In genomic region chr18:49664086-49664890, GRCh38 we compare ENCODE assay signal across 2 cellular contexts.
TF ChIP-seq lines count a peak whose summit lies in the region.

No MANE protein-coding gene starts in this region.

TF ChIP-seq in HEK293, 187 proteins besides CTCF, POLR2A, EP300 and RAD21 (continued from another document and continues in another):
- TF ChIP-seq ZBTB1 (tag by site-specific recombination; IDR thresholded peaks at IDR 0.05), result no peak
- TF ChIP-seq, protein P1, sequence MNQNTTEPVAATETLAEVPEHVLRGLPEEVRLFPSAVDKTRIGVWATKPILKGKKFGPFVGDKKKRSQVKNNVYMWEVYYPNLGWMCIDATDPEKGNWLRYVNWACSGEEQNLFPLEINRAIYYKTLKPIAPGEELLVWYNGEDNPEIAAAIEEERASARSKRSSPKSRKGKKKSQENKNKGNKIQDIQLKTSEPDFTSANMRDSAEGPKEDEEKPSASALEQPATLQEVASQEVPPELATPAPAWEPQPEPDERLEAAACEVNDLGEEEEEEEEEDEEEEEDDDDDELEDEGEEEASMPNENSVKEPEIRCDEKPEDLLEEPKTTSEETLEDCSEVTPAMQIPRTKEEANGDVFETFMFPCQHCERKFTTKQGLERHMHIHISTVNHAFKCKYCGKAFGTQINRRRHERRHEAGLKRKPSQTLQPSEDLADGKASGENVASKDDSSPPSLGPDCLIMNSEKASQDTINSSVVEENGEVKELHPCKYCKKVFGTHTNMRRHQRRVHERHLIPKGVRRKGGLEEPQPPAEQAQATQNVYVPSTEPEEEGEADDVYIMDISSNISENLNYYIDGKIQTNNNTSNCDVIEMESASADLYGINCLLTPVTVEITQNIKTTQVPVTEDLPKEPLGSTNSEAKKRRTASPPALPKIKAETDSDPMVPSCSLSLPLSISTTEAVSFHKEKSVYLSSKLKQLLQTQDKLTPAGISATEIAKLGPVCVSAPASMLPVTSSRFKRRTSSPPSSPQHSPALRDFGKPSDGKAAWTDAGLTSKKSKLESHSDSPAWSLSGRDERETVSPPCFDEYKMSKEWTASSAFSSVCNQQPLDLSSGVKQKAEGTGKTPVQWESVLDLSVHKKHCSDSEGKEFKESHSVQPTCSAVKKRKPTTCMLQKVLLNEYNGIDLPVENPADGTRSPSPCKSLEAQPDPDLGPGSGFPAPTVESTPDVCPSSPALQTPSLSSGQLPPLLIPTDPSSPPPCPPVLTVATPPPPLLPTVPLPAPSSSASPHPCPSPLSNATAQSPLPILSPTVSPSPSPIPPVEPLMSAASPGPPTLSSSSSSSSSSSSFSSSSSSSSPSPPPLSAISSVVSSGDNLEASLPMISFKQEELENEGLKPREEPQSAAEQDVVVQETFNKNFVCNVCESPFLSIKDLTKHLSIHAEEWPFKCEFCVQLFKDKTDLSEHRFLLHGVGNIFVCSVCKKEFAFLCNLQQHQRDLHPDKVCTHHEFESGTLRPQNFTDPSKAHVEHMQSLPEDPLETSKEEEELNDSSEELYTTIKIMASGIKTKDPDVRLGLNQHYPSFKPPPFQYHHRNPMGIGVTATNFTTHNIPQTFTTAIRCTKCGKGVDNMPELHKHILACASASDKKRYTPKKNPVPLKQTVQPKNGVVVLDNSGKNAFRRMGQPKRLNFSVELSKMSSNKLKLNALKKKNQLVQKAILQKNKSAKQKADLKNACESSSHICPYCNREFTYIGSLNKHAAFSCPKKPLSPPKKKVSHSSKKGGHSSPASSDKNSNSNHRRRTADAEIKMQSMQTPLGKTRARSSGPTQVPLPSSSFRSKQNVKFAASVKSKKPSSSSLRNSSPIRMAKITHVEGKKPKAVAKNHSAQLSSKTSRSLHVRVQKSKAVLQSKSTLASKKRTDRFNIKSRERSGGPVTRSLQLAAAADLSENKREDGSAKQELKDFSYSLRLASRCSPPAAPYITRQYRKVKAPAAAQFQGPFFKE (tag by site-specific recombination; IDR thresholded peaks at IDR 0.05; ENCODE audit: borderline replicate concordance), result no peak
- TF ChIP-seq, protein P2, sequence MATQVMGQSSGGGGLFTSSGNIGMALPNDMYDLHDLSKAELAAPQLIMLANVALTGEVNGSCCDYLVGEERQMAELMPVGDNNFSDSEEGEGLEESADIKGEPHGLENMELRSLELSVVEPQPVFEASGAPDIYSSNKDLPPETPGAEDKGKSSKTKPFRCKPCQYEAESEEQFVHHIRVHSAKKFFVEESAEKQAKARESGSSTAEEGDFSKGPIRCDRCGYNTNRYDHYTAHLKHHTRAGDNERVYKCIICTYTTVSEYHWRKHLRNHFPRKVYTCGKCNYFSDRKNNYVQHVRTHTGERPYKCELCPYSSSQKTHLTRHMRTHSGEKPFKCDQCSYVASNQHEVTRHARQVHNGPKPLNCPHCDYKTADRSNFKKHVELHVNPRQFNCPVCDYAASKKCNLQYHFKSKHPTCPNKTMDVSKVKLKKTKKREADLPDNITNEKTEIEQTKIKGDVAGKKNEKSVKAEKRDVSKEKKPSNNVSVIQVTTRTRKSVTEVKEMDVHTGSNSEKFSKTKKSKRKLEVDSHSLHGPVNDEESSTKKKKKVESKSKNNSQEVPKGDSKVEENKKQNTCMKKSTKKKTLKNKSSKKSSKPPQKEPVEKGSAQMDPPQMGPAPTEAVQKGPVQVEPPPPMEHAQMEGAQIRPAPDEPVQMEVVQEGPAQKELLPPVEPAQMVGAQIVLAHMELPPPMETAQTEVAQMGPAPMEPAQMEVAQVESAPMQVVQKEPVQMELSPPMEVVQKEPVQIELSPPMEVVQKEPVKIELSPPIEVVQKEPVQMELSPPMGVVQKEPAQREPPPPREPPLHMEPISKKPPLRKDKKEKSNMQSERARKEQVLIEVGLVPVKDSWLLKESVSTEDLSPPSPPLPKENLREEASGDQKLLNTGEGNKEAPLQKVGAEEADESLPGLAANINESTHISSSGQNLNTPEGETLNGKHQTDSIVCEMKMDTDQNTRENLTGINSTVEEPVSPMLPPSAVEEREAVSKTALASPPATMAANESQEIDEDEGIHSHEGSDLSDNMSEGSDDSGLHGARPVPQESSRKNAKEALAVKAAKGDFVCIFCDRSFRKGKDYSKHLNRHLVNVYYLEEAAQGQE (tag by site-specific recombination; IDR thresholded peaks at IDR 0.05), result no peak
- TF ChIP-seq ZNF623 (tag by site-specific recombination; IDR thresholded peaks at IDR 0.05), result 0 out of 2 replicates have a peak, but pooled peaks have one; percentile 1
- TF ChIP-seq ZNF530 (tag by site-specific recombination; IDR thresholded peaks at IDR 0.05; ENCODE audit: low read depth), result no peak
- 0 out of 2 replicates have a peak, but pooled peaks have one; percentile 60 for TF ChIP-seq ZNF600 (tag by site-specific recombination; IDR thresholded peaks at IDR 0.05)
- TF ChIP-seq, protein P3, sequence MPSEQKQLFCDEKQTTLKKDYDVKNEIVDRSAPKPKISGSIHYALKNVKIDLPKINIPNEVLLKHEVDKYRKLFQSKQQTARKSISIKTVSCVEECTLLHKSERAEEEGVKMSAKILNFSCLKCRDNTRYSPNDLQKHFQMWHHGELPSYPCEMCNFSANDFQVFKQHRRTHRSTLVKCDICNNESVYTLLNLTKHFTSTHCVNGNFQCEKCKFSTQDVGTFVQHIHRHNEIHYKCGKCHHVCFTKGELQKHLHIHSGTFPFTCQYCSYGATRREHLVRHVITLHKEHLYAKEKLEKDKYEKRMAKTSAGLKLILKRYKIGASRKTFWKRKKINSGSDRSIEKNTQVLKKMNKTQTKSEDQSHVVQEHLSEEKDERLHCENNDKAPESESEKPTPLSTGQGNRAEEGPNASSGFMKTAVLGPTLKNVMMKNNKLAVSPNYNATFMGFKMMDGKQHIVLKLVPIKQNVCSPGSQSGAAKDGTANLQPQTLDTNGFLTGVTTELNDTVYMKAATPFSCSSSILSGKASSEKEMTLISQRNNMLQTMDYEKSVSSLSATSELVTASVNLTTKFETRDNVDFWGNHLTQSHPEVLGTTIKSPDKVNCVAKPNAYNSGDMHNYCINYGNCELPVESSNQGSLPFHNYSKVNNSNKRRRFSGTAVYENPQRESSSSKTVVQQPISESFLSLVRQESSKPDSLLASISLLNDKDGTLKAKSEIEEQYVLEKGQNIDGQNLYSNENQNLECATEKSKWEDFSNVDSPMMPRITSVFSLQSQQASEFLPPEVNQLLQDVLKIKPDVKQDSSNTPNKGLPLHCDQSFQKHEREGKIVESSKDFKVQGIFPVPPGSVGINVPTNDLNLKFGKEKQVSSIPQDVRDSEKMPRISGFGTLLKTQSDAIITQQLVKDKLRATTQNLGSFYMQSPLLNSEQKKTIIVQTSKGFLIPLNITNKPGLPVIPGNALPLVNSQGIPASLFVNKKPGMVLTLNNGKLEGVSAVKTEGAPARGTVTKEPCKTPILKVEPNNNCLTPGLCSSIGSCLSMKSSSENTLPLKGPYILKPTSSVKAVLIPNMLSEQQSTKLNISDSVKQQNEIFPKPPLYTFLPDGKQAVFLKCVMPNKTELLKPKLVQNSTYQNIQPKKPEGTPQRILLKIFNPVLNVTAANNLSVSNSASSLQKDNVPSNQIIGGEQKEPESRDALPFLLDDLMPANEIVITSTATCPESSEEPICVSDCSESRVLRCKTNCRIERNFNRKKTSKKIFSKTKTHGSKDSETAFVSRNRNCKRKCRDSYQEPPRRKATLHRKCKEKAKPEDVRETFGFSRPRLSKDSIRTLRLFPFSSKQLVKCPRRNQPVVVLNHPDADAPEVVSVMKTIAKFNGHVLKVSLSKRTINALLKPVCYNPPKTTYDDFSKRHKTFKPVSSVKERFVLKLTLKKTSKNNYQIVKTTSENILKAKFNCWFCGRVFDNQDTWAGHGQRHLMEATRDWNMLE (tag by site-specific recombination; conservative IDR thresholded peaks at IDR 0.05; ENCODE audit: low read depth), result peak; percentile 95

TF ChIP-seq in WTC11, 78 proteins besides CTCF, POLR2A, EP300 and RAD21:
- TF ChIP-seq, protein P4, sequence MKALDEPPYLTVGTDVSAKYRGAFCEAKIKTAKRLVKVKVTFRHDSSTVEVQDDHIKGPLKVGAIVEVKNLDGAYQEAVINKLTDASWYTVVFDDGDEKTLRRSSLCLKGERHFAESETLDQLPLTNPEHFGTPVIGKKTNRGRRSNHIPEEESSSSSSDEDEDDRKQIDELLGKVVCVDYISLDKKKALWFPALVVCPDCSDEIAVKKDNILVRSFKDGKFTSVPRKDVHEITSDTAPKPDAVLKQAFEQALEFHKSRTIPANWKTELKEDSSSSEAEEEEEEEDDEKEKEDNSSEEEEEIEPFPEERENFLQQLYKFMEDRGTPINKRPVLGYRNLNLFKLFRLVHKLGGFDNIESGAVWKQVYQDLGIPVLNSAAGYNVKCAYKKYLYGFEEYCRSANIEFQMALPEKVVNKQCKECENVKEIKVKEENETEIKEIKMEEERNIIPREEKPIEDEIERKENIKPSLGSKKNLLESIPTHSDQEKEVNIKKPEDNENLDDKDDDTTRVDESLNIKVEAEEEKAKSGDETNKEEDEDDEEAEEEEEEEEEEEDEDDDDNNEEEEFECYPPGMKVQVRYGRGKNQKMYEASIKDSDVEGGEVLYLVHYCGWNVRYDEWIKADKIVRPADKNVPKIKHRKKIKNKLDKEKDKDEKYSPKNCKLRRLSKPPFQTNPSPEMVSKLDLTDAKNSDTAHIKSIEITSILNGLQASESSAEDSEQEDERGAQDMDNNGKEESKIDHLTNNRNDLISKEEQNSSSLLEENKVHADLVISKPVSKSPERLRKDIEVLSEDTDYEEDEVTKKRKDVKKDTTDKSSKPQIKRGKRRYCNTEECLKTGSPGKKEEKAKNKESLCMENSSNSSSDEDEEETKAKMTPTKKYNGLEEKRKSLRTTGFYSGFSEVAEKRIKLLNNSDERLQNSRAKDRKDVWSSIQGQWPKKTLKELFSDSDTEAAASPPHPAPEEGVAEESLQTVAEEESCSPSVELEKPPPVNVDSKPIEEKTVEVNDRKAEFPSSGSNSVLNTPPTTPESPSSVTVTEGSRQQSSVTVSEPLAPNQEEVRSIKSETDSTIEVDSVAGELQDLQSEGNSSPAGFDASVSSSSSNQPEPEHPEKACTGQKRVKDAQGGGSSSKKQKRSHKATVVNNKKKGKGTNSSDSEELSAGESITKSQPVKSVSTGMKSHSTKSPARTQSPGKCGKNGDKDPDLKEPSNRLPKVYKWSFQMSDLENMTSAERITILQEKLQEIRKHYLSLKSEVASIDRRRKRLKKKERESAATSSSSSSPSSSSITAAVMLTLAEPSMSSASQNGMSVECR (CRISPR knock-in tag; IDR thresholded peaks at IDR 0.05; ENCODE audit: borderline replicate concordance), result no peak
- TF ChIP-seq, protein P5, sequence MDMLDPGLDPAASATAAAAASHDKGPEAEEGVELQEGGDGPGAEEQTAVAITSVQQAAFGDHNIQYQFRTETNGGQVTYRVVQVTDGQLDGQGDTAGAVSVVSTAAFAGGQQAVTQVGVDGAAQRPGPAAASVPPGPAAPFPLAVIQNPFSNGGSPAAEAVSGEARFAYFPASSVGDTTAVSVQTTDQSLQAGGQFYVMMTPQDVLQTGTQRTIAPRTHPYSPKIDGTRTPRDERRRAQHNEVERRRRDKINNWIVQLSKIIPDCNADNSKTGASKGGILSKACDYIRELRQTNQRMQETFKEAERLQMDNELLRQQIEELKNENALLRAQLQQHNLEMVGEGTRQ (CRISPR knock-in tag; IDR thresholded peaks at IDR 0.05), result peak; percentile 43; the same call in 1 of the 2 replicates
